In the genomic region with DNA sequence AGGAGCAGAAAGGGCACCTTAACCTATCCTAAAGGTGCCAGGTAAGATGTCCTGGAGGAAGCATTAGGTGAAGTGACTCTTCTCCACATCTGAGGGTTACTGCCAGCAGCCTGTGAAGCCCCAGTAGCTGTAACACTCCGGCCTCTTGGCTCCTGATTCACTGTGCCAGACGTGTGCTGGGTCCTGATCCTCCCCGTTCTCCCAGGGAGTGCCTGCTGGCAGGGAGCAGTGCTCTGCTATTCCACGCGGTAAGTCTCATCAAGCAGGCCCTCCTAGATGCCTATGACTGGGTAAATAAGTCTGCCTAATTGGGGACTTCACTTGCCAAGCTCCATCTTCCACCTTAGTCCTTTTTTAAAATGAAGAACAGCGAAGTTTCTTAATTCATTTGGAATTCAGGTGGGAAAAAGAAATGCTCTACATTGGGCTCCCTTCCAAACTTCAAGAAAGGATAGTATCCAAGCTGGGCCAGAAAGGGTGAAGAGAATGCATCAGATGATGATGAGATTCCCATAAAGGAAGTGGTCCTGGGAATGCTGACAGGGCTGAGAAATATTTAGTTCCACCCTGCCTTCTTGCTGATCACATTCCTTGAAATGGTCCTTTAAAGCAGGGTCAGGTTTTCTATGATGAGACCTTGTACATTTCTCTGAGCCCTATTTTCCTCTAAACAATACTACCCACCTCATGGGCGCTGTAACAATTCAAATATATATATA, we compare ENCODE assay signal across 9 cellular contexts.
DNase-seq lines count a peak whose midpoint lies in the region; ATAC-seq and TF ChIP-seq lines count a peak whose summit lies in the region.
"Had no signal": no experiment of that assay in that cellular context is flagged by ENCODE, and none has a peak within 500 bp of the region (broad histone marks: within the 10 kb centered on the region; RNA-seq: fewer than 3 reads in every experiment).

No MANE protein-coding gene starts in this region.

- H3K27me3 ChIP-seq in breast epithelium (no peaks in the 10 kb centered on the region), lung (ENCODE audit: control insufficient read depth, insufficient read depth) (no peaks in the 10 kb centered on the region), upper lobe of left lung (no peaks in the 10 kb centered on the region)

- H3K4me1 ChIP-seq in breast epithelium (peaks cover 5 to 30% of the 10 kb centered on the region in 2 donors), lung (ENCODE audit: control insufficient read depth in 2 of 2, insufficient read depth in 2 of 2, low read length in 2 of 2) (peaks cover 13 to 14% of the 10 kb centered on the region in 2 donors), upper lobe of left lung (peaks cover 29 to 38% (median 37%) of the 10 kb centered on the region in 4 donors)

- H3K4me3 Mint-ChIP-seq in activated naive CD4-positive, alpha-beta T cell treated with anti-CD3 and anti-CD28 coated beads, Interleukin-2, amount 50 U/mL, for 24 hours = no peak overlapping the region

- 75 to 87% methylated on average over 7 of the region's 7 CpGs for WGBS in lung, 2 donors
- 66 to 78% methylated on average over 7 of the region's 7 CpGs for WGBS in upper lobe of left lung, 2 donors

- H3K9me3 Mint-ChIP-seq in activated naive CD4-positive, alpha-beta T cell treated with anti-CD3 and anti-CD28 coated beads, Interleukin-2, amount 50 U/mL, for 24 hours = no peaks in the 10 kb centered on the region

- H3K36me3 ChIP-seq in breast epithelium (no peaks in the 10 kb centered on the region), lung (ENCODE audit: control insufficient read depth in 2 of 2, insufficient read depth in 2 of 2, low read length in 2 of 2) (no peaks in the 10 kb centered on the region), upper lobe of left lung (no peaks in the 10 kb centered on the region)

- no peaks in the 10 kb centered on the region for H3K27me3 Mint-ChIP-seq in activated naive CD4-positive, alpha-beta T cell treated with anti-CD3 and anti-CD28 coated beads, Interleukin-2, amount 50 U/mL, for 24 hours

- no peak for TF ChIP-seq EP300 in upper lobe of left lung (IDR thresholded peaks at IDR 0.05)

- H3K9me3 ChIP-seq in breast epithelium (no peaks in the 10 kb centered on the region), lung (ENCODE audit: control insufficient read depth in 2 of 2, insufficient read depth in 1 of 2, low read length in 1 of 2) (no peaks in the 10 kb centered on the region), upper lobe of left lung (no peaks in the 10 kb centered on the region)

- peaks cover 9% of the 10 kb centered on the region for H3K36me3 Mint-ChIP-seq in activated naive CD4-positive, alpha-beta T cell treated with anti-CD3 and anti-CD28 coated beads, Interleukin-2, amount 50 U/mL, for 24 hours

- H3K27ac Mint-ChIP-seq in activated naive CD4-positive, alpha-beta T cell treated with anti-CD3 and anti-CD28 coated beads, Interleukin-2, amount 50 U/mL, for 24 hours = peak overlapping the region; percentile 85

- no peak for TF ChIP-seq POLR2A in breast epithelium (IDR thresholded peaks at IDR 0.05)
- no peak for TF ChIP-seq POLR2A in upper lobe of left lung (IDR thresholded peaks at IDR 0.05)
- TF ChIP-seq POLR2A in erythroblast (IDR thresholded peaks at IDR 0.05; ENCODE audit: low read length) = no peak

- TF ChIP-seq CTCF in breast epithelium (IDR thresholded peaks at IDR 0.05) (no peak), lung (IDR thresholded peaks at IDR 0.05; ENCODE audit: control extremely low read depth, extremely low read depth) (no peak), upper lobe of left lung (IDR thresholded peaks at IDR 0.05) (no peak)

- no peak for ATAC-seq in lung (ENCODE audit: insufficient read depth, low FRiP score)
- ATAC-seq in upper lobe of left lung (ENCODE audit: low FRiP score in 2 of 2) = no peak
- no peak for ATAC-seq in HG03457 (IDR thresholded peaks at IDR 0.05; ENCODE audit: unreplicated experiment)
- no peak for ATAC-seq in activated CD4-positive, CD25-positive, alpha-beta regulatory T cell treated with anti-CD3 and anti-CD28 coated beads, Interleukin-2, amount 50 U/mL, for 24 hours

- intact Hi-C loops in breast epithelium (cut with DNase I; ENCODE audit: low total_unique reads) = no loop called here

- H3K4me3 ChIP-seq in breast epithelium (no peak overlapping the region), lung (no peak overlapping the region), upper lobe of left lung (no peak overlapping the region)

- H3K27ac ChIP-seq in breast epithelium (peak overlapping the region; percentile 87 to 97), lung (ENCODE audit: low read depth in 1 of 2, low read length in 1 of 2) (peak overlapping the region; percentile 52 to 84), upper lobe of left lung (peak overlapping the region; percentile 75 to 88 (median 81))
- H3K27ac ChIP-seq: C4-2B had no signal

- peaks cover 64% of the 10 kb centered on the region for H3K4me1 Mint-ChIP-seq in activated naive CD4-positive, alpha-beta T cell treated with anti-CD3 and anti-CD28 coated beads, Interleukin-2, amount 50 U/mL, for 24 hours

- no peak for DNase-seq in activated naive CD4-positive, alpha-beta T cell (lab: John Stamatoyannopoulos, UW)
- DNase-seq in breast epithelium (ENCODE audit: low spot score in 2 of 2) (no peak), lung (ENCODE audit: low spot score) (no peak), upper lobe of left lung (no peak), erythroblast (lab: John Stamatoyannopoulos, UW) (no peak)
